ENCODE assay signal across 15 cellular contexts in the genomic region with DNA sequence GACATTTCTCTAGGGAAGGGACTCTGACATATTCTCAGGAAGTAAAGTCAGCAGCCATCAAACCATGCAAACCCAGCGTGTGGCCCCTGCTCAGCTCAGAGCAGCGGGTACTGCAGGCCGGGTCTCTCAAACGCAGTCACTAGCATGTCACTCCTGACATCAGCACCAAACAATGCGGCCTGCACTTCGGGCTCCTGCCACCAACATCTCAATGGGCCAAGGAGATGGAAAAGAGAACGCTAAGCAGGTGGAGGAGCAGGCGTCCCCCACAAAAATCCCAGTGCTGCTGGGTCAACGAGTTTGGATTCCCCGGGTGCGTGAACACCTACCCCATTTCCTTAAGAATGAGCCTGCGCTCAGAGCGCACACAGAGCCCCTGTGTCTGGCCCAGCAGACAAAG. TPM values are rescaled to one million over a fixed set of nuclear protein-coding genes. Genes with fewer than 3 reads are reported as not detected.
DNase-seq lines count a peak whose midpoint lies in the region; ATAC-seq and TF ChIP-seq lines count a peak whose summit lies in the region.
"Had no signal": no experiment of that assay in that cellular context is flagged by ENCODE, and none has a peak within 500 bp of the region (broad histone marks: within the 10 kb centered on the region; RNA-seq: fewer than 3 reads in every experiment).

No MANE protein-coding gene starts in this region.

- TF ChIP-seq EP300 in sigmoid colon (IDR thresholded peaks at IDR 0.05) = no peak

- POLR2A ChIA-PET in RWPE1 (lab: Yijun Ruan, JAX; ENCODE audit: low non-redundant PET) = no interaction called here

- intact Hi-C loops in heart left ventricle (cut with DNase I) = loop anchor here in 7 of 10 donors (2.0 to 10.0 kb wide), 7 partner anchors 69 to 244 kb away; a partner anchor contains a TSS
- intact Hi-C loops in Right ventricle myocardium superior (cut with DNase I) = loop anchor here (2.0 kb wide), 1 partner anchor 75 kb away; a partner anchor contains a TSS
- intact Hi-C loops in sigmoid colon (cut with DNase I) = loop anchor here (5.0 kb wide), 1 partner anchor 131 kb away; a partner anchor contains a TSS

- H3K36me3 ChIP-seq in heart left ventricle = peaks cover 0 to 92% (median 71%) of the 10 kb centered on the region in 9 donors
- peaks cover 0 to 25% (median 11%) of the 10 kb centered on the region in 4 donors for H3K36me3 ChIP-seq in sigmoid colon

- DNase-seq in heart left ventricle = peak in 1 of 5 donors; percentile 32
- DNase-seq in Right ventricle myocardium superior = no peak
- no peak for DNase-seq in RWPE1 (ENCODE audit: low spot score)
- DNase-seq in immature natural killer cell = no peak
- peak; percentile 50 for DNase-seq in sigmoid colon
- no peak for DNase-seq in SIG-M5 (lab: John Stamatoyannopoulos, UW)
- DNase-seq in DMS79 (lab: John Stamatoyannopoulos, UW) = no peak
- no peak for DNase-seq in foreskin fibroblast
- DNase-seq: 8988T, NCI-H187 treated with DMSO at 0.1 percent for 48 hours had no signal

- no peak overlapping the region for H3K4me3 Mint-ChIP-seq in immature natural killer cell
- H3K4me3 Mint-ChIP-seq: GM23338 had no signal

- H3K9me3 ChIP-seq in heart left ventricle (no peaks in the 10 kb centered on the region), sigmoid colon (no peaks in the 10 kb centered on the region)
- H3K9me3 ChIP-seq: HAP-1, SK-N-SH had no signal

- CTCF ChIA-PET in RWPE1 (lab: Yijun Ruan, JAX) = interaction anchor here (1.0 to 3.5 kb wide), 2 partner anchors 9 to 58 kb away, joined by 3 to 11 read pairs; no protein-coding TSS in a partner anchor

- no peaks in the 10 kb centered on the region for H3K9me3 Mint-ChIP-seq in immature natural killer cell

- H3K36me3 Mint-ChIP-seq in immature natural killer cell = peaks cover 13 to 23% (median 16%) of the 10 kb centered on the region in 3 donors

- peaks cover 0 to 32% (median 16%) of the 10 kb centered on the region in 12 donors for H3K4me1 ChIP-seq in heart left ventricle
- peaks cover 0 to 11% (median 2%) of the 10 kb centered on the region in 4 donors for H3K4me1 ChIP-seq in sigmoid colon
- H3K4me1 ChIP-seq: HAP-1 had no signal

- peaks cover 7 to 8% of the 10 kb centered on the region in 2 donors for H3K4me1 Mint-ChIP-seq in immature natural killer cell

- peak overlapping the region in 5 of 6 donors; percentile 56 to 86 (median 73) for H3K27ac Mint-ChIP-seq in immature natural killer cell
- H3K27ac Mint-ChIP-seq: GM23338 had no signal

- no peak overlapping the region for H3K4me3 ChIP-seq in heart left ventricle
- H3K4me3 ChIP-seq in sigmoid colon = no peak overlapping the region
- H3K4me3 ChIP-seq in foreskin fibroblast (ENCODE audit: low read depth in 1 of 2, low read length in 2 of 2) = no peak overlapping the region
- H3K4me3 ChIP-seq: GM23338, HAP-1 had no signal

- TF ChIP-seq POLR2A in heart left ventricle (IDR thresholded peaks at IDR 0.05) (no peak), sigmoid colon (IDR thresholded peaks at IDR 0.05) (no peak)

- 46 to 68% (median 66%) methylated on average over 8 to 13 of the region's 13 CpGs for WGBS in heart left ventricle, 4 donors
- WGBS in sigmoid colon, 2 donors = 94% methylated on average over 13 of the region's 13 CpGs

- ATAC-seq in heart left ventricle (peak in 2 of 4 donors; percentile 40 to 43), Right ventricle myocardium superior (ENCODE audit: poor library complexity) (no peak)

- TF ChIP-seq CTCF in heart left ventricle (IDR thresholded peaks at IDR 0.05) (no peak), RWPE1 (conservative IDR thresholded peaks at IDR 0.05; ENCODE audit: low read depth) (no peak), sigmoid colon (IDR thresholded peaks at IDR 0.05) (no peak), foreskin fibroblast (IDR thresholded peaks at IDR 0.05; ENCODE audit: low read depth, low read length) (no peak)

- peak overlapping the region in 8 of 12 donors; percentile 31 to 67 (median 46) for H3K27ac ChIP-seq in heart left ventricle
- peak overlapping the region; percentile 39 for H3K27ac ChIP-seq in RWPE1
- no peak overlapping the region for H3K27ac ChIP-seq in sigmoid colon
- H3K27ac ChIP-seq: C4-2B, HL-60 had no signal

- H3K27me3 Mint-ChIP-seq in immature natural killer cell (ENCODE audit: low read depth in 3 of 3) = peaks cover 0 to 9% (median 2%) of the 10 kb centered on the region in 3 donors

- H3K27me3 ChIP-seq in heart left ventricle = no peaks in the 10 kb centered on the region
- H3K27me3 ChIP-seq in sigmoid colon = no peaks in the 10 kb centered on the region

RNA-seq across cellular contexts. Expression of a gene that starts 9.9 kb away (rescaled TPM):
- total RNA-seq in heart left ventricle (1 to 10 TPM in 8 of 9 donors, under 1 TPM in 1; 0.31 to 5.6 (median 1.7) TPM), Right ventricle myocardium superior (3.4 TPM), sigmoid colon (1 to 10 TPM in 1 of 4 donors, under 1 TPM in 3; under 0.01 to 1.7 (median 0.26) TPM)
- polyA plus RNA-seq in heart left ventricle (1 to 10 TPM; 1.3 to 3.2 TPM), immature natural killer cell (under 1 TPM in 1 of 3 donors, not detected in 2; 0.06 TPM), sigmoid colon (1 to 10 TPM in 1 of 3 donors, under 1 TPM in 2; 0.60 to 2.3 (median 0.92) TPM)

Comparison
In these comparisons a context has a peak if more than half of its experiments do, and no peak if none do; other contexts are left out.
1. H3K27ac ChIP-seq: peak in heart left ventricle (8 of 12) and RWPE1 (single experiment); none in sigmoid colon (0 of 4).